In genomic region chr3:141257971-141258370, GRCh38 we compare ENCODE assay signal across 1 cellular context.
TF ChIP-seq lines count a peak whose summit lies in the region.

No MANE protein-coding gene starts in this region.

TF ChIP-seq in H1, 55 proteins besides CTCF, POLR2A, EP300 and RAD21:
- no peak for TF ChIP-seq TAF7 (optimal IDR thresholded peaks at IDR 0.05; ENCODE audit: borderline replicate concordance, low read depth, low read length)
- TF ChIP-seq MAX (IDR thresholded peaks at IDR 0.05): 0 out of 2 replicates have a peak, but pooled peaks have one; percentile 38
TF ChIP-seq in H1: peak in this region for 1.
